17 cellular contexts compared by ENCODE assay signal in the genomic region with DNA sequence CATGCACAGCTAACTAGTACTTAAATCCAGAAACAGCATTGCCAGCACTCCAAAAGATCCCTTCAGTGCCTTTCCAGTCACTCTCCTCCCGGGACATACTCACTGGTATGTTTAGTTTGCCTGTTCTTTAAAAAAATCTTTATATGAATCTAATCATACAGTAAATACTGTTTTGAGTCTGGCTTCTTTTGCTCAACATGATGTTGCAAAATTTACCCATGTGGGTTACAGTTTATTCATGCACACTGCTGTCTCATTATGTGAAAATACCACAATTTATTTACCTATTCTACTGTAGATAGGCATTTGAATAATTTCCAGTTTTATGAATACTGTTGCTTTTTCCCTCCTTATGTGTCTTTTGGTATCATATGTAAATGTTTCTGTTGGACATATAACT. TPM values are rescaled to one million over a fixed set of nuclear protein-coding genes. Genes with fewer than 3 reads are reported as not detected.
A peak's percentile ranks its signal among the peaks of the same experiment; 100 is the strongest.
DNase-seq lines count a peak whose midpoint lies in the region; ATAC-seq lines count a peak whose summit lies in the region.
"Had no signal": no experiment of that assay in that cellular context is flagged by ENCODE, and none has a peak within 500 bp of the region (broad histone marks: within the 10 kb centered on the region; RNA-seq: fewer than 3 reads in every experiment).

No MANE protein-coding gene starts in this region.

- peaks cover 49% of the 10 kb centered on the region for H3K4me1 Mint-ChIP-seq in T-helper 17 cell
- H3K4me1 Mint-ChIP-seq in naive thymus-derived CD4-positive, alpha-beta T cell = peaks cover 58 to 95% (median 63%) of the 10 kb centered on the region in 7 donors

- ATAC-seq in T-helper 17 cell = no peak
- no peak for ATAC-seq in naive thymus-derived CD4-positive, alpha-beta T cell
- ATAC-seq in GM21619 (IDR thresholded peaks at IDR 0.05; ENCODE audit: unreplicated experiment) = no peak
- ATAC-seq in GM18517 (IDR thresholded peaks at IDR 0.05; ENCODE audit: unreplicated experiment) = no peak
- ATAC-seq: GM12878 had no signal

- peak overlapping the region; percentile 27 for H3K27ac Mint-ChIP-seq in T-helper 17 cell
- peak overlapping the region in 7 of 9 donors; percentile 28 to 82 (median 54) for H3K27ac Mint-ChIP-seq in naive thymus-derived CD4-positive, alpha-beta T cell

- no peak overlapping the region for H3K4me3 Mint-ChIP-seq in T-helper 17 cell
- peak overlapping the region in 7 of 10 donors; percentile 27 to 65 (median 43) for H3K4me3 Mint-ChIP-seq in naive thymus-derived CD4-positive, alpha-beta T cell

- H3K27me3 ChIP-seq in naive thymus-derived CD4-positive, alpha-beta T cell (ENCODE audit: control insufficient read depth in 2 of 2, insufficient read depth in 2 of 2, low read length in 2 of 2) = no peaks in the 10 kb centered on the region

- H3K36me3 Mint-ChIP-seq in T-helper 17 cell (ENCODE audit: low read depth) = no peaks in the 10 kb centered on the region
- peaks cover 5 to 55% (median 35%) of the 10 kb centered on the region in 5 donors for H3K36me3 Mint-ChIP-seq in naive thymus-derived CD4-positive, alpha-beta T cell

- H3K9me3 ChIP-seq in T-helper 17 cell (ENCODE audit: control insufficient read depth, low read length, poor library complexity, severe bottlenecking) = no peaks in the 10 kb centered on the region
- no peaks in the 10 kb centered on the region for H3K9me3 ChIP-seq in naive thymus-derived CD4-positive, alpha-beta T cell (ENCODE audit: control insufficient read depth in 2 of 3, low read length in 3 of 3)

- H3K4me3 ChIP-seq in naive thymus-derived CD4-positive, alpha-beta T cell (ENCODE audit: low read length) = no peak overlapping the region
- H3K4me3 ChIP-seq: GM12878, PC-9 had no signal

- peaks cover 0 to 6% (median 0%) of the 10 kb centered on the region in 11 donors for H3K9me3 Mint-ChIP-seq in naive thymus-derived CD4-positive, alpha-beta T cell

- peaks cover 0 to 13% (median 0%) of the 10 kb centered on the region in 3 experiments for H3K36me3 ChIP-seq in naive thymus-derived CD4-positive, alpha-beta T cell (ENCODE audit: control insufficient read depth in 2 of 3, insufficient read depth in 3 of 3, low read length in 3 of 3)

- H3K4me1 ChIP-seq in naive thymus-derived CD4-positive, alpha-beta T cell (ENCODE audit: control insufficient read depth in 2 of 2, insufficient read depth in 2 of 2, low read length in 2 of 2) = peaks cover 33 to 63% of the 10 kb centered on the region in 2 donors

- CTCF ChIA-PET in naive thymus-derived CD4-positive, alpha-beta T cell (lab: Charles Lee) = interaction anchor here (1.0 kb wide), 2 partner anchors 21 to 128 kb away, joined by 3 to 5 read pairs; no protein-coding TSS in a partner anchor

- POLR2A ChIA-PET in naive thymus-derived CD4-positive, alpha-beta T cell (lab: Charles Lee) = no interaction called here

- intact Hi-C loops in naive thymus-derived CD4-positive, alpha-beta T cell (cut with micrococcal nuclease) = no loop called here

- DNase-seq in NOMO-1 treated with DMSO at 0.1 percent for 48 hours (lab: John Stamatoyannopoulos, UW; ENCODE audit: unreplicated experiment) (peak; percentile 22), NOMO-1 treated with dmso at 0.1 percent for 144 hours (lab: John Stamatoyannopoulos, UW; ENCODE audit: unreplicated experiment) (no peak), AML-193 (lab: John Stamatoyannopoulos, UW) (peak; percentile 10 to 36), T-helper 17 cell (no peak), dedifferentiated amniotic fluid mesenchymal stem cell (ENCODE audit: extremely low spot score) (no peak)
- DNase-seq in naive thymus-derived CD4-positive, alpha-beta T cell = no peak
- DNase-seq: 8988T, DND-41, GOT3, NCI-H1417 treated with DMSO at 0.1 percent for 48 hours, NCI-H2029, NCI-H2171, NCI-H748 treated with DMSO at 0.1 percent for 48 hours, PC-9 had no signal

- H3K27ac ChIP-seq in naive thymus-derived CD4-positive, alpha-beta T cell (ENCODE audit: low read depth, low read length) = no peak overlapping the region
- H3K27ac ChIP-seq: PC-9 had no signal

- H3K27me3 Mint-ChIP-seq in T-helper 17 cell = no peaks in the 10 kb centered on the region
- H3K27me3 Mint-ChIP-seq in naive thymus-derived CD4-positive, alpha-beta T cell = no peaks in the 10 kb centered on the region

RNA-seq across cellular contexts. Expression of gene NDFIP1, which starts 13.5 kb away (rescaled TPM):
- total RNA-seq in T-helper 17 cell = 10 to 100 TPM; 89.6 to 92.9 TPM
- total RNA-seq in naive thymus-derived CD4-positive, alpha-beta T cell = 100 to 1,000 TPM in 2 of 5 experiments, 10 to 100 TPM in 3; 53.0 to 136 (median 95.5) TPM
- 100 to 1,000 TPM in 1 of 2 donors, 10 to 100 TPM in 1; 99.3 to 101 TPM for polyA plus RNA-seq in naive thymus-derived CD4-positive, alpha-beta T cell

Comparison
In these comparisons a context has a peak if more than half of its experiments do, and no peak if none do; other contexts are left out.
1. DNase-seq: peak in NOMO-1 treated with DMSO at 0.1 percent for 48 hours (single experiment) and AML-193 (2 of 2); none in NOMO-1 treated with dmso at 0.1 percent for 144 hours (single experiment), T-helper 17 cell (0 of 3), naive thymus-derived CD4-positive, alpha-beta T cell (0 of 9) and dedifferentiated amniotic fluid mesenchymal stem cell (single experiment).